8 cellular contexts compared by ENCODE assay signal in genomic region chr4:108018038-108018883, GRCh38. TPM values are rescaled to one million over a fixed set of nuclear protein-coding genes. Genes with fewer than 3 reads are reported as not detected.
DNase-seq lines count a peak whose midpoint lies in the region; ATAC-seq and TF ChIP-seq lines count a peak whose summit lies in the region.

No MANE protein-coding gene starts in this region.

- no peak overlapping the region for H3K27ac ChIP-seq in 22Rv1

- peaks cover 4% of the 10 kb centered on the region for H3K4me1 Mint-ChIP-seq in central memory CD8-positive, alpha-beta T cell

- in situ Hi-C loops in GM13976 (cut with MboI; ENCODE audit: low sequenced_read_pairs, unreplicated experiment), result no loop called here

- no peak overlapping the region for H3K27ac Mint-ChIP-seq in central memory CD8-positive, alpha-beta T cell (ENCODE audit: low read depth)

- H3K4me3 Mint-ChIP-seq in central memory CD8-positive, alpha-beta T cell, result no peak overlapping the region

- no peaks in the 10 kb centered on the region for H3K27me3 Mint-ChIP-seq in central memory CD8-positive, alpha-beta T cell

- H3K36me3 Mint-ChIP-seq in central memory CD8-positive, alpha-beta T cell (ENCODE audit: insufficient read depth), result peaks cover 14% of the 10 kb centered on the region

- H3K9me3 Mint-ChIP-seq in central memory CD8-positive, alpha-beta T cell, result no peaks in the 10 kb centered on the region

- intact Hi-C loops in left colon (cut with DNase I, micrococcal nuclease), result loop anchor here in 1 of 2 donors (5.0 kb wide), 1 partner anchor 554 kb away; no protein-coding TSS in a partner anchor

- DNase-seq in GM13976 (ENCODE audit: low spot score) (peak; percentile 73), NCI-H2196 (lab: John Stamatoyannopoulos, UW; ENCODE audit: unreplicated experiment) (peak; percentile 59), left colon (peak; percentile 62 to 87)
- DNase-seq in activated CD4-positive, CD25-positive, alpha-beta regulatory T cell treated with anti-CD3 and anti-CD28 coated beads, Interleukin-2, amount 50 U/mL, for 72 hours, result peak; percentile 81
- DNase-seq in central memory CD8-positive, alpha-beta T cell (ENCODE audit: low spot score in 2 of 2), result peak; percentile 62 to 72
- DNase-seq in stimulated activated CD4-positive, alpha-beta T cell treated with anti-CD3 and anti-CD28 coated beads, Interleukin-4, amount 100 ng/mL, for 24 hours, result peak; percentile 90

- TF ChIP-seq CTCF in 22Rv1 (IDR thresholded peaks at IDR 0.05) (peak; percentile 94), GM13976 (IDR thresholded peaks at IDR 0.05; ENCODE audit: borderline replicate concordance, control extremely low read depth, extremely low read depth, insufficient read depth, missing control alignments) (peak; percentile 83)

- peak; percentile 83 for ATAC-seq in HG02973 (IDR thresholded peaks at IDR 0.05; ENCODE audit: unreplicated experiment)
- ATAC-seq in central memory CD8-positive, alpha-beta T cell (replicated peaks; ENCODE audit: extremely low read depth, poor library complexity, severe bottlenecking), result peak; percentile 56
- peak; percentile 83 for ATAC-seq in left colon

RNA-seq across cellular contexts. Expression of gene HADH, which starts 28.6 kb away (rescaled TPM):
- 100 to 1,000 TPM; 145 to 147 TPM for total RNA-seq in left colon
